In the genomic region with DNA sequence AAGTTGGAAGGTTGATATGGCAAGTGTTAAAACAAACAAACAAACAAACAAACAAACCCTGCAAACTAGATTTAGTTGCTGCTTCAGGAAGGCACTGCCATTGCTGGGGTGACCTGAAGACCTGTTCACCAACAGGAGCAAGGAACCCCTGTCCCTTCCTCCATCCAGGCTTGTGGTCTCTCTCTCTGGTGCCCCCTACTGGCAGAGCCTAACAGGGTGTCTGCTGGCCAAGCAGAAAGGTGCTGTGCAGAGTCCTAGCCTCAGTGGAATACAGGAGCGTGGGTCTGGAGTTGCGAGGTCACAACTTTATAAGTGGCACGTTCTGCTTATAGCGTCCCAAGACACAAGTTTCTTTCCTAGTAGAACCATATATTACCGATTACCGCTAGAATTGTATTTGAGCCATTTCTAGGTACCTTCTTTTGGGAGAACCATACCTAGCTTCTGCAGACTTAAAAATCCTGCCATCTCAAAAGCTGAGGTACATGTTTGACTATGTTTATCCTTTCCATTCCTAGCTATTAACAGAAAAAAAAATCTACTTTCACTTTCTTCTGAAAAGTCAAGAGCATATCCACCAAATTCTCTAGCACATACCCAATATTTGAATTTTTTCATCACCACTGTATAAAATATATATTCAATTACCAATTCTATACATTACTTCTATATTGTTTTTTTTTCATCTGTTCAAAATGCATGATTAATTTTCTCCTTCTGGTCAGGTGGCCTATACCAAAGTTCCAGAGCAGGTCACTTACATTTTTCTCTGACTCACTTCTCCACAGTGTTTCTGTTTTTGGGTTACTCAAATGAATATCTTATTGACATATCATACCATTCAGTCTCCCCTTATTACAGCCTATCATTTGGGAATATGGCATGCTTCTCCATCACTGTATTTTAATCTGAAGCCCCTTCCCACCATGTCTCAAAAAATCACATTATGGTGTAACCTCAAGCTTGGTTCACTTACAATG, we compare ENCODE assay signal across 8 cellular contexts. TPM values are rescaled to one million over a fixed set of nuclear protein-coding genes. Genes with fewer than 3 reads are reported as not detected.
DNase-seq lines count a peak whose midpoint lies in the region; ATAC-seq and TF ChIP-seq lines count a peak whose summit lies in the region.

No MANE protein-coding gene starts in this region.

- ATAC-seq in GM21737 (IDR thresholded peaks at IDR 0.05; ENCODE audit: unreplicated experiment) (peak; percentile 67), PC-3 (peak; percentile 27; the same call in 1 of the 2 replicates), HG03097 (IDR thresholded peaks at IDR 0.05; ENCODE audit: low FRiP score, unreplicated experiment) (no peak)

- H3K4me1 ChIP-seq in PC-3 (ENCODE audit: insufficient read depth, low read length), result no peaks in the 10 kb centered on the region

- H3K9me3 ChIP-seq in PC-3 (ENCODE audit: low read length), result no peaks in the 10 kb centered on the region

- H3K9me2 ChIP-seq in PC-3 (replicated peaks; ENCODE audit: low read length), result no peaks in the 10 kb centered on the region

- H3K27ac ChIP-seq in PC-3 (ENCODE audit: low read length), result no peak overlapping the region

- no peak overlapping the region for H3K4me2 ChIP-seq in PC-3 (ENCODE audit: low read length)

- no peaks in the 10 kb centered on the region for H3K27me3 ChIP-seq in PC-3 (ENCODE audit: low read length)

- no TSS peak for BruUV-seq in PC-3 (replicated peaks; lab: Mats Ljungman, UMichigan)

- intact Hi-C loops in PC-3 (cut with micrococcal nuclease), result no loop called here

- no peak overlapping the region for H3K9ac ChIP-seq in PC-3 (ENCODE audit: low read length)

- POLR2A ChIA-PET in PC-3 (lab: Charles Lee; ENCODE audit: unreplicated experiment), result interaction anchor here (0.7 kb wide), 1 partner anchor 434 kb away, joined by 5 read pairs; a partner anchor contains a TSS

- no peak overlapping the region for H2AFZ ChIP-seq in PC-3 (ENCODE audit: low read length)

- TF ChIP-seq CTCF in PC-3 (conservative IDR thresholded peaks at IDR 0.05; ENCODE audit: low read depth, low read length), result peak; percentile 83
- peak; percentile 81 for TF ChIP-seq CTCF in retinal pigment epithelial cell (conservative IDR thresholded peaks at IDR 0.05; ENCODE audit: low read depth, low read length)

- DNase-seq in CMK (ENCODE audit: low read depth), result peak; percentile 35
- peak; percentile 44 for DNase-seq in PC-3
- DNase-seq in activated T-helper 1 cell treated with anti-CD3 and anti-CD28 coated beads, Interleukin-2, amount 50 U/mL, for 16 hours (ENCODE audit: low read depth in 1 of 2, low spot score in 1 of 2), result peak; percentile 47 to 50
- DNase-seq in glomerular visceral epithelial cell (ENCODE audit: extremely low spot score), result peak; percentile 40
- DNase-seq in retinal pigment epithelial cell (ENCODE audit: low read depth), result no peak
- DNase-seq in NCI-H345 treated with DMSO at 0.1 percent for 48 hours (lab: John Stamatoyannopoulos, UW; ENCODE audit: unreplicated experiment), result no peak

- H3K79me2 ChIP-seq in PC-3 (ENCODE audit: low read length), result no peaks in the 10 kb centered on the region

- H4K20me1 ChIP-seq in PC-3 (ENCODE audit: low read length), result no peaks in the 10 kb centered on the region

- no peaks in the 10 kb centered on the region for H3F3A ChIP-seq in PC-3 (ENCODE audit: low read length, unreplicated experiment)

- CTCF ChIA-PET in PC-3 (lab: Charles Lee), result no interaction called here

- H3K4me3 ChIP-seq in PC-3 (ENCODE audit: low read length), result no peak overlapping the region
- no peak overlapping the region for H3K4me3 ChIP-seq in retinal pigment epithelial cell (ENCODE audit: low read length)

- no peaks in the 10 kb centered on the region; the same call in 1 of the 2 replicates for H3K36me3 ChIP-seq in PC-3 (ENCODE audit: low read depth, low read length)

RNA-seq across cellular contexts. Expression of a gene that starts 29.1 kb away (rescaled TPM):
- total RNA-seq in PC-3 (2014; rRNA removed), result 22.1 and 42.4 TPM in 2 replicates

Comparison
In these comparisons a context has a peak if more than half of its experiments do, and no peak if none do; other contexts are left out.
1. DNase-seq: peak in CMK (single experiment), PC-3 (single experiment), activated T-helper 1 cell treated with anti-CD3 and anti-CD28 coated beads, Interleukin-2, amount 50 U/mL, for 16 hours (2 of 2) and glomerular visceral epithelial cell (single experiment); none in retinal pigment epithelial cell (single experiment) and NCI-H345 treated with DMSO at 0.1 percent for 48 hours (single experiment).